Comparison of ENCODE assay signal across 8 cellular contexts in the genomic region with DNA sequence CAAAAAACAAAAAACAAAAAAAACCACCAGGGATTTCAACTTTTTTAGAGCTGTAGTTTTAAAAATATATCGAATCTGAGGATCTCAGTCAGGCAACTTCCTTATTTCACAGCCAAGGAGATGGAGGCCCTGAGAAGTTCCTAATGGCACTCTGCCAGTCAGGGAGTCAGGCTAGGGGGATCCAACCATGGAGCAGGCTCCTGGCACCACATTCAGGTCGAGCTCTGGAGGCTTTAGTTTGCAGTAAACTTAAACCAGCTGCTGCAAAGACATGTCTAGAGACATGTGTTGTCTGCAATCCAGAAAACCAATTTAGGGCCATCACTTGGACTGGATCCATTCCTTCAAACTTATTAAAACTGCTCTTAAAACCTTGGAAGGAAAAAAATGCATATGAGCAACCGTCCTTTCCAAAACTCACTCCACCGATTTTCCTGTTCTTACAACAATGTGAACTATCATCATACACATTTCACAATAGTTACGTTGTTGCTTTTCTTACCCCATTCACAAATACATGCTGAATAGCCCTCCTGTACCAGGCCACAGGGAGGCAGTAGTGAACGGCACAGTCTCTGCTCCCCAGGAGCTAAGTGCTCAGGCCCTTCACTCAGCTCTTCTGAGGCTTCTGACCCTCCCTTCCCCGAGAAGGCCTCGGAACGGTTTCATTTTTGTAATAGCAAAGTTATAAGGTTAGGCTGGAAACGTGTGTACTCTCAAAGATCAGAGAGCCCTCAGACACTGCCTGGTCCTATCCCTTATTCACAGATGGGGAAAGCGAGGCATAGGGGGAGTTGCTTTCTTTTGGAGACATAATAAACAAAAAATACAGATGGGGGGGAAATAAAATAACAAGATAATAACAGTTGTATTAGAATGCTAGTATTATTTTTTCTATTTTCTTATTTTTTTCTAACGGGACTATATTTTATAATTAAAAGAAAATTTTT. TPM values are rescaled to one million over a fixed set of nuclear protein-coding genes. Genes with fewer than 3 reads are reported as not detected.
DNase-seq lines count a peak whose midpoint lies in the region; ATAC-seq and TF ChIP-seq lines count a peak whose summit lies in the region.

No MANE protein-coding gene starts in this region.

- intact Hi-C loops in body of pancreas (cut with DNase I) (loop anchor here (5.0 kb wide), 1 partner anchor 87 kb away; no protein-coding TSS in a partner anchor), testis (cut with DNase I; ENCODE audit: low total_unique reads) (loop anchor here (5.0 kb wide), 1 partner anchor 87 kb away; no protein-coding TSS in a partner anchor)

- in situ Hi-C loops in ACHN (cut with HindIII; ENCODE audit: low pct_ligation_motif_present, low pct_unique_long_range_greater_than_20kb, low sequenced_read_pairs) = no loop called here

- DNase-seq in ACHN (peak; percentile 31), RPMI8226 (peak; percentile 20), body of pancreas (peak; percentile 32 to 51 (median 38)), kidney tubule cell (ENCODE audit: low spot score) (peak; percentile 33), testis (peak; percentile 81), DMS79 (lab: John Stamatoyannopoulos, UW) (no peak)

- H3K27ac ChIP-seq in body of pancreas = no peak overlapping the region
- H3K27ac ChIP-seq in testis = no peak overlapping the region

- peak in 4 of 7 experiments; percentile 21 to 40 (median 28) for TF ChIP-seq CTCF in body of pancreas (IDR thresholded peaks at IDR 0.05)
- peak; percentile 20 to 71 (median 51) for TF ChIP-seq CTCF in testis (IDR thresholded peaks at IDR 0.05)

- peaks cover 9% of the 10 kb centered on the region for H3K4me1 ChIP-seq in body of pancreas
- peaks cover 33% of the 10 kb centered on the region for H3K4me1 ChIP-seq in testis

- H3K9me3 ChIP-seq in body of pancreas = no peaks in the 10 kb centered on the region
- H3K9me3 ChIP-seq in testis = no peaks in the 10 kb centered on the region

- TF ChIP-seq POLR2A in body of pancreas (IDR thresholded peaks at IDR 0.05) (no peak), testis (IDR thresholded peaks at IDR 0.05) (no peak)

- H3K27me3 ChIP-seq in body of pancreas (no peaks in the 10 kb centered on the region), testis (no peaks in the 10 kb centered on the region)

- WGBS in body of pancreas, 2 donors = 53 to 73% methylated on average over 12 of the region's 12 CpGs
- 37 to 45% methylated on average over 12 of the region's 12 CpGs for WGBS in testis, 2 donors

- H3K4me3 ChIP-seq in body of pancreas = no peak overlapping the region
- H3K4me3 ChIP-seq in testis = no peak overlapping the region

- ATAC-seq in GM18519 (IDR thresholded peaks at IDR 0.05; ENCODE audit: low FRiP score, unreplicated experiment) = peak; percentile 54
- ATAC-seq in body of pancreas = peak; percentile 41
- no peak for ATAC-seq in GM19463 (IDR thresholded peaks at IDR 0.05; ENCODE audit: unreplicated experiment)

- H3K36me3 ChIP-seq in body of pancreas (replicated peaks in 1 of 2; ENCODE audit: insufficient read depth in 1 of 2, low read depth in 2 of 2) = peaks cover 0 to 4% of the 10 kb centered on the region in 2 donors
- H3K36me3 ChIP-seq in testis (ENCODE audit: low read depth, missing control alignments) = no peaks in the 10 kb centered on the region

RNA-seq across cellular contexts. Expression of gene RFT1, which starts 20.1 kb away (rescaled TPM):
- total RNA-seq in body of pancreas (10 to 100 TPM; 10.6 to 19.8 TPM), testis (10 to 100 TPM; 27.2 to 33.9 TPM)
- 36.8 TPM for polyA plus RNA-seq in testis (ENCODE audit: insufficient read depth, low read depth, low replicate concordance)

RNA-seq across cellular contexts. Expression of gene PRKCD, which starts 50.9 kb away (rescaled TPM):
- 10 to 100 TPM; 15.5 to 16.9 TPM for total RNA-seq in body of pancreas
- 10 to 100 TPM; 36.3 to 44.5 TPM for total RNA-seq in testis
- polyA plus RNA-seq in testis (ENCODE audit: insufficient read depth, low read depth, low replicate concordance) = 42.3 TPM
